In genomic region chr12:132300789-132301722, GRCh38 we compare ENCODE assay signal across 18 cellular contexts. TPM values are rescaled to one million over a fixed set of nuclear protein-coding genes. Genes with fewer than 3 reads are reported as not detected.
"Had no signal": no experiment of that assay in that cellular context is flagged by ENCODE, and none has a peak within 500 bp of the region (broad histone marks: within the 10 kb centered on the region; RNA-seq: fewer than 3 reads in every experiment).

No MANE protein-coding gene starts in this region.

- H3K4me3 Mint-ChIP-seq: endodermal cell; nephron; stimulated activated naive CD8-positive, alpha-beta T cell treated with anti-CD3 and anti-CD28 coated beads, Interleukin-15, amount 100 ng/mL, for 72 hours; type B pancreatic cell had no signal

- H3K4me1 Mint-ChIP-seq: endodermal cell; nephron; stimulated activated naive CD8-positive, alpha-beta T cell treated with anti-CD3 and anti-CD28 coated beads, Interleukin-15, amount 100 ng/mL, for 72 hours had no signal

- ATAC-seq: heart left ventricle; left lobe of liver; sciatic nerve; stimulated activated naive CD8-positive, alpha-beta T cell treated with anti-CD3 and anti-CD28 coated beads, Interleukin-15, amount 100 ng/mL, for 72 hours had no signal

- H3K27ac ChIP-seq: adrenal gland, dorsolateral prefrontal cortex, heart left ventricle, prostate gland, WERI-Rb-1 had no signal

- DNase-seq: activated CD4-positive, alpha-beta T cell treated with anti-CD3 and anti-CD28 coated beads, Interleukin-2, amount 50 U/mL, for 48 hours; activated naive CD4-positive, alpha-beta T cell treated with anti-CD3 and anti-CD28 coated beads, Interleukin-2, amount 50 U/mL, for 16 hours; activated T-cell treated with anti-CD3 and anti-CD28 coated beads, Interleukin-2, amount 50 U/mL, for 1 hour; adrenal gland; endodermal cell; mesendoderm; stimulated activated naive CD8-positive, alpha-beta T cell treated with anti-CD3 and anti-CD28 coated beads, Interleukin-15, amount 100 ng/mL, for 72 hours; WERI-Rb-1 had no signal

- H3K4me1 ChIP-seq: adrenal gland, heart left ventricle, prostate gland had no signal

- H3K36me3 Mint-ChIP-seq: type B pancreatic cell had no signal

- H3K9me3 ChIP-seq: adrenal gland, heart left ventricle, prostate gland had no signal

- H3K4me3 ChIP-seq: adrenal gland, dorsolateral prefrontal cortex, heart left ventricle, prostate gland had no signal

- H3K36me3 ChIP-seq: adrenal gland, heart left ventricle, prostate gland, WERI-Rb-1 had no signal

- H3K27ac Mint-ChIP-seq: endodermal cell; nephron; stimulated activated naive CD8-positive, alpha-beta T cell treated with anti-CD3 and anti-CD28 coated beads, Interleukin-15, amount 100 ng/mL, for 72 hours; type B pancreatic cell had no signal

- FAIRE-seq: frontal cortex had no signal

- H3K9me3 Mint-ChIP-seq: endodermal cell; nephron; stimulated activated naive CD8-positive, alpha-beta T cell treated with anti-CD3 and anti-CD28 coated beads, Interleukin-15, amount 100 ng/mL, for 72 hours; type B pancreatic cell had no signal

RNA-seq across cellular contexts. Expression of gene GALNT9, which starts 28.3 kb away (rescaled TPM):
- total RNA-seq: epithelial cell of proximal tubule; left lobe of liver; sciatic nerve; T-helper 1 cell treated with Interleukin-12 subunit alpha and Interleukin-12 subunit beta and Interleukin-4 antibody, amounts not matched to agents 30 ng/mL and 1 ng/mL, for 36 hours had no signal
- polyA plus RNA-seq: heart left ventricle had no signal
